In the genomic region with DNA sequence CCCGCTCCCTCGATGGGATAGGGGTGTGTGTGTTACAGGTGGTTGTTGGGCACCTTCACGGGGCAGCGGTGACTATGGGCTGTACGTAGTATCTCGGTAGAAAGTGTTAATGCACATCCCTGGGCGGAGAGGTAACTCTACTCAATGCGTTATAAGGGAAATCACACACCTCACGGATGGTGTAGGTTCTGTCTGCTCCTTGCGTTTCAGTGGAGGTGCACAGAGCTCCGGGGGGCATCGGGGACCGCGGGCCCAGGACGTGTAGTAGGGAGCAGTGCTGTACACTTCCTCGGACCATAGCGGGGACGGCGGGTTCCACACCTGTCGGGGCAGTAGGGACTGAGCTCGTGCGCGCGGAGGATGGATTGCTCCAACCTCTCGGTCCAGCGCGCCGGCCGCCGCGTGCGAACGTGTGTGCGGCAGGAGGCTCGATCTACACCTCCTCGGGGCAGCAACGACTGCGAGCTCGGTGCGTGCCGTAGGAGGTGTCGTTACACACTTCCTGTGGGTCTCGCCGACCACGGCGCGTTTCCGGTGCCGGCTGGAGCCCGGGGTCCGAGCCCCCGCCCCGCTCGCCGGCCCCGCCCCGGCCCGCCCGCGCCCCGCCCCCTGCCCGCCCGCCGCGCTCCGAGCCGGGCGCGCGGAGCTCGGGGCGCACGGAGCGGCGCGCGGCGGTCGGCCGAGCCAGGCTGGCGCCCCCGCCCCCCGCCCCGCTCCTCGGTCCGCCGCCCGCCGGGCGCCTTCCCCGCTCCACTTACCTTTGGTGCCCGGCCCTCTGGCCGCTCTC, we compare ENCODE assay signal across 1 cellular context.
TF ChIP-seq lines count a peak whose summit lies in the region.

A gene with protein sequence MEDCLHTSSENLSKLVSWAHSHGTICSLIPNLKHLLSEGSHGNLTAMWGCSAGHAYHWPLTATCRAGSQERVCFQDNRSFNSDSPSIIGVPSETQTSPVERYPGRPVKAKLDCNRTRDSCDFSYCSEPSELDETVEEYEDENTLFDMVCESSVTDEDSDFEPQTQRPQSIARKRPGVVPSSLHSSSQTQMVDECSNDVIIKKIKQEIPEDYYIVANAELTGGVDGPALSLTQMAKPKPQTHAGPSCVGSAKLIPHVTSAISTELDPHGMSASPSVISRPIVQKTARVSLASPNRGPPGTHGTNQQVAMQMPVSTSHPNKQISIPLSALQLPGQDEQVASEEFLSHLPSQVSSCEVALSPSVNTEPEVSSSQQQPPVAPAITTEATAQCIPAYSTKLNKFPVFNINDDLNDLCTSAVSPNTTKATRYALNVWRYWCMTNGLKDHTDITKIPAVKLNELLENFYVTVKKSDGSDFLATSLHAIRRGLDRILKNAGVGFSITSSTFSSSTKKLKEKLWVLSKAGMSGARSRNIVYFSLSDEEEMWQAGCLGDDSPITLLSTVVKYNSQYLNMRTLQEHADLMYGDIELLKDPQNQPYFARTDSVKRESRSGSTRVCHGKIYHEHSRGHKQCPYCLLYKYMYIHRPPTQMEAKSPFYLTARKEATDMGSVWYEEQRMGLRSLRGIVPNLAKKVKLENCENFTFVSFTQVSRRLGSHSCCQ (plus strand): TSS at position 607 of the 787 bp plus-strand sequence. CDS start 87,254 bp downstream, outside the sequence.

TF ChIP-seq in WTC11, 78 proteins besides CTCF, POLR2A, EP300 and RAD21 (continued from another document):
- TF ChIP-seq, protein P1, sequence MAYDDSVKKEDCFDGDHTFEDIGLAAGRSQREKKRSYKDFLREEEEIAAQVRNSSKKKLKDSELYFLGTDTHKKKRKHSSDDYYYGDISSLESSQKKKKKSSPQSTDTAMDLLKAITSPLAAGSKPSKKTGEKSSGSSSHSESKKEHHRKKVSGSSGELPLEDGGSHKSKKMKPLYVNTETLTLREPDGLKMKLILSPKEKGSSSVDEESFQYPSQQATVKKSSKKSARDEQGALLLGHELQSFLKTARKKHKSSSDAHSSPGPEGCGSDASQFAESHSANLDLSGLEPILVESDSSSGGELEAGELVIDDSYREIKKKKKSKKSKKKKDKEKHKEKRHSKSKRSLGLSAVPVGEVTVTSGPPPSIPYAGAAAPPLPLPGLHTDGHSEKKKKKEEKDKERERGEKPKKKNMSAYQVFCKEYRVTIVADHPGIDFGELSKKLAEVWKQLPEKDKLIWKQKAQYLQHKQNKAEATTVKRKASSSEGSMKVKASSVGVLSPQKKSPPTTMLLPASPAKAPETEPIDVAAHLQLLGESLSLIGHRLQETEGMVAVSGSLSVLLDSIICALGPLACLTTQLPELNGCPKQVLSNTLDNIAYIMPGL (CRISPR knock-in tag; IDR thresholded peaks at IDR 0.05) = no peak
- peak; percentile 67; the same call in 1 of the 2 replicates for TF ChIP-seq CREM (CRISPR knock-in tag; IDR thresholded peaks at IDR 0.05)
- TF ChIP-seq, protein P2, sequence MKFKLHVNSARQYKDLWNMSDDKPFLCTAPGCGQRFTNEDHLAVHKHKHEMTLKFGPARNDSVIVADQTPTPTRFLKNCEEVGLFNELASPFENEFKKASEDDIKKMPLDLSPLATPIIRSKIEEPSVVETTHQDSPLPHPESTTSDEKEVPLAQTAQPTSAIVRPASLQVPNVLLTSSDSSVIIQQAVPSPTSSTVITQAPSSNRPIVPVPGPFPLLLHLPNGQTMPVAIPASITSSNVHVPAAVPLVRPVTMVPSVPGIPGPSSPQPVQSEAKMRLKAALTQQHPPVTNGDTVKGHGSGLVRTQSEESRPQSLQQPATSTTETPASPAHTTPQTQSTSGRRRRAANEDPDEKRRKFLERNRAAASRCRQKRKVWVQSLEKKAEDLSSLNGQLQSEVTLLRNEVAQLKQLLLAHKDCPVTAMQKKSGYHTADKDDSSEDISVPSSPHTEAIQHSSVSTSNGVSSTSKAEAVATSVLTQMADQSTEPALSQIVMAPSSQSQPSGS (CRISPR knock-in tag; IDR thresholded peaks at IDR 0.05; ENCODE audit: borderline replicate concordance, low read depth) = no peak
- 0 out of 2 replicates have a peak, but pooled peaks have one; percentile 51 for TF ChIP-seq GABPB1 (CRISPR knock-in tag; IDR thresholded peaks at IDR 0.05)
- TF ChIP-seq, protein P3, sequence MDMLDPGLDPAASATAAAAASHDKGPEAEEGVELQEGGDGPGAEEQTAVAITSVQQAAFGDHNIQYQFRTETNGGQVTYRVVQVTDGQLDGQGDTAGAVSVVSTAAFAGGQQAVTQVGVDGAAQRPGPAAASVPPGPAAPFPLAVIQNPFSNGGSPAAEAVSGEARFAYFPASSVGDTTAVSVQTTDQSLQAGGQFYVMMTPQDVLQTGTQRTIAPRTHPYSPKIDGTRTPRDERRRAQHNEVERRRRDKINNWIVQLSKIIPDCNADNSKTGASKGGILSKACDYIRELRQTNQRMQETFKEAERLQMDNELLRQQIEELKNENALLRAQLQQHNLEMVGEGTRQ (CRISPR knock-in tag; IDR thresholded peaks at IDR 0.05) = no peak
- no peak for TF ChIP-seq SMAD4 (CRISPR knock-in tag; IDR thresholded peaks at IDR 0.05)
- TF ChIP-seq ZNF317 (CRISPR knock-in tag; IDR thresholded peaks at IDR 0.05; ENCODE audit: borderline replicate concordance, low read depth) = no peak
